ENCODE assay signal across 1 cellular context in genomic region chr17:82241926-82242697, GRCh38.
TF ChIP-seq lines count a peak whose summit lies in the region.

No MANE protein-coding gene starts in this region.

TF ChIP-seq in IMR-90, 13 proteins besides CTCF, POLR2A, EP300 and RAD21:
- TF ChIP-seq, protein P1, sequence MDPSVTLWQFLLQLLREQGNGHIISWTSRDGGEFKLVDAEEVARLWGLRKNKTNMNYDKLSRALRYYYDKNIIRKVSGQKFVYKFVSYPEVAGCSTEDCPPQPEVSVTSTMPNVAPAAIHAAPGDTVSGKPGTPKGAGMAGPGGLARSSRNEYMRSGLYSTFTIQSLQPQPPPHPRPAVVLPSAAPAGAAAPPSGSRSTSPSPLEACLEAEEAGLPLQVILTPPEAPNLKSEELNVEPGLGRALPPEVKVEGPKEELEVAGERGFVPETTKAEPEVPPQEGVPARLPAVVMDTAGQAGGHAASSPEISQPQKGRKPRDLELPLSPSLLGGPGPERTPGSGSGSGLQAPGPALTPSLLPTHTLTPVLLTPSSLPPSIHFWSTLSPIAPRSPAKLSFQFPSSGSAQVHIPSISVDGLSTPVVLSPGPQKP (IDR thresholded peaks at IDR 0.05; ENCODE audit: borderline replicate concordance, low read depth, low read length): no peak
- TF ChIP-seq MAFK (IDR thresholded peaks at IDR 0.05; ENCODE audit: low read depth, low read length) (no peak), RCOR1 (IDR thresholded peaks at IDR 0.05; ENCODE audit: insufficient replicate concordance, low read length) (no peak), SMC3 (IDR thresholded peaks at IDR 0.05; ENCODE audit: low read depth, low read length) (no peak), RFX5 (IDR thresholded peaks at IDR 0.05; ENCODE audit: low read depth, low read length) (no peak), BHLHE40 (IDR thresholded peaks at IDR 0.05; ENCODE audit: low read depth, low read length) (no peak), CEBPB (IDR thresholded peaks at IDR 0.05; ENCODE audit: low read depth, low read length) (no peak), FOS (IDR thresholded peaks at IDR 0.05; ENCODE audit: low read depth, low read length) (no peak), CHD1 (IDR thresholded peaks at IDR 0.05; ENCODE audit: low read depth, low read length) (no peak), NFE2L2 (IDR thresholded peaks at IDR 0.05; ENCODE audit: low read depth, low read length) (no peak), MXI1 (IDR thresholded peaks at IDR 0.05; ENCODE audit: borderline replicate concordance, low read depth, low read length) (no peak), MAZ (IDR thresholded peaks at IDR 0.05; ENCODE audit: borderline replicate concordance, low read depth, low read length) (no peak; the same call in 1 of the 2 replicates)
- TF ChIP-seq, protein P2, sequence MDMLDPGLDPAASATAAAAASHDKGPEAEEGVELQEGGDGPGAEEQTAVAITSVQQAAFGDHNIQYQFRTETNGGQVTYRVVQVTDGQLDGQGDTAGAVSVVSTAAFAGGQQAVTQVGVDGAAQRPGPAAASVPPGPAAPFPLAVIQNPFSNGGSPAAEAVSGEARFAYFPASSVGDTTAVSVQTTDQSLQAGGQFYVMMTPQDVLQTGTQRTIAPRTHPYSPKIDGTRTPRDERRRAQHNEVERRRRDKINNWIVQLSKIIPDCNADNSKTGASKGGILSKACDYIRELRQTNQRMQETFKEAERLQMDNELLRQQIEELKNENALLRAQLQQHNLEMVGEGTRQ (IDR thresholded peaks at IDR 0.05; ENCODE audit: low read depth, low read length): no peak
